23 cellular contexts compared by ENCODE assay signal in the genomic region with DNA sequence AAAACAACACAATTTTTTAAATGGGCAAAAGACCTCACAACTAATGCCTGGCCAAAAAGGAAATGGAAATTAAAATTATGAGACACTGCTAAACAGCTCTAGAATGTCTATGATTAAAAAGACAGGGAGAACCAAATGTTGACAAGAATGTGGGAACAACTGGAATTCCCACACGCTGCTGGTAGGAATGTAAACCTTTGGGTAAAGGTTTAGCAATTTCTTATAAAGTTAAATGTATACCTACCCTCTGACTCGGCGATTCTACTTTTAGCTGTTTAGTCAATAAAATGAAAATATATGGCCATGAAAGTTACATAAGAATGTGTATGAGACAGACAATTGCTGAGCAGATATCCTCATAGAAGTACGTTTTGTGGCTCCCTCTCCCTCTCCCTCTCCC.
A peak's percentile ranks its signal among the peaks of the same experiment; 100 is the strongest.
DNase-seq lines count a peak whose midpoint lies in the region; ATAC-seq, FAIRE-seq and TF ChIP-seq lines count a peak whose summit lies in the region.
"Had no signal": no experiment of that assay in that cellular context is flagged by ENCODE, and none has a peak within 500 bp of the region (broad histone marks: within the 10 kb centered on the region; RNA-seq: fewer than 3 reads in every experiment).

No MANE protein-coding gene starts in this region.

- H3K4me1 Mint-ChIP-seq in chondrocyte (ENCODE audit: low read depth), result peaks cover 17% of the 10 kb centered on the region
- H3K4me1 Mint-ChIP-seq in nephron progenitor cell, result no peaks in the 10 kb centered on the region

- CTCF ChIA-PET in AG04449 (lab: Yijun Ruan, JAX), result interaction anchor here (0.7 to 3.9 kb wide), 4 partner anchors 8 to 407 kb away, joined by 3 to 16 read pairs (median 9); no protein-coding TSS in a partner anchor

- TF ChIP-seq CTCF in AG04449 (IDR thresholded peaks at IDR 0.05; ENCODE audit: insufficient read depth, low read length, missing control alignments) (no peak), chondrocyte (IDR thresholded peaks at IDR 0.05) (no peak), nephron progenitor cell (IDR thresholded peaks at IDR 0.05) (no peak), D721Med (IDR thresholded peaks at IDR 0.05; ENCODE audit: insufficient read depth, missing control alignments) (no peak)

- no peak for ATAC-seq in HG03139 (IDR thresholded peaks at IDR 0.05; ENCODE audit: unreplicated experiment)
- ATAC-seq: GM12878, PC-3 had no signal

- no peak overlapping the region for H3K4me3 ChIP-seq in AG04449 (ENCODE audit: low read depth, low read length)
- H3K4me3 ChIP-seq: BLaER1, GM12878, HAP-1, MG63 had no signal

- FAIRE-seq in D721Med (lab: Jason Lieb, UNC), result no peak
- FAIRE-seq: GM12878 had no signal

- DNase-seq in AG04449 (ENCODE audit: low read depth, low spot score) (peak; percentile 9), HCEC 1CT (peak; percentile 5), chondrocyte (ENCODE audit: low spot score) (no peak), nephron progenitor cell (no peak), D721Med (ENCODE audit: insufficient read length, low spot score) (no peak)
- no peak for DNase-seq in stimulated activated CD4-positive, alpha-beta T cell treated with anti-CD3 and anti-CD28 coated beads, Interleukin-4, amount 100 ng/mL, for 1 hour
- DNase-seq: CD4-positive, CD25-positive, alpha-beta regulatory T cell; GDM1; GOT3; KG1; NCI-H1417; NCI-H1694; NCI-H2029 treated with DMSO at 0.1 percent for 48 hours; NCI-H446 treated with DMSO at 0.1 percent for 48 hours; NCI-H526; NCI-H82; NK-92 treated with Interleukin-12 subunit alpha and Interleukin-12 subunit beta, amount 100 ng/mL, for 24 hours; PC-3 had no signal

- H3K36me3 Mint-ChIP-seq in chondrocyte (ENCODE audit: low read depth) (peaks cover 19% of the 10 kb centered on the region), nephron progenitor cell (ENCODE audit: low read depth) (peaks cover 93% of the 10 kb centered on the region)

- H3K4me3 Mint-ChIP-seq in chondrocyte (ENCODE audit: unreplicated experiment) (no peak overlapping the region), nephron progenitor cell (no peak overlapping the region)
- H3K4me3 Mint-ChIP-seq: CD4-positive, CD25-positive, alpha-beta regulatory T cell had no signal

- POLR2A ChIA-PET in AG04449 (lab: Yijun Ruan, JAX), result no interaction called here

- H3K9me3 Mint-ChIP-seq in chondrocyte (ENCODE audit: low read depth) (no peaks in the 10 kb centered on the region), nephron progenitor cell (peaks cover 37% of the 10 kb centered on the region)

- no peaks in the 10 kb centered on the region for H3K27me3 Mint-ChIP-seq in chondrocyte (ENCODE audit: low read depth)
- H3K27me3 Mint-ChIP-seq in nephron progenitor cell (ENCODE audit: low read depth, poor library complexity), result no peaks in the 10 kb centered on the region
- H3K27me3 Mint-ChIP-seq: CD4-positive, CD25-positive, alpha-beta regulatory T cell had no signal

- H3K27ac Mint-ChIP-seq in chondrocyte (ENCODE audit: unreplicated experiment), result peak overlapping the region; percentile 74
- H3K27ac Mint-ChIP-seq in nephron progenitor cell, result peak overlapping the region; percentile 57
- H3K27ac Mint-ChIP-seq: CD4-positive, CD25-positive, alpha-beta regulatory T cell had no signal

Comparison
In these comparisons a context has a peak if more than half of its experiments do, and no peak if none do; other contexts are left out.
1. DNase-seq: peak in AG04449 (single experiment) and HCEC 1CT (single experiment); none in chondrocyte (single experiment), nephron progenitor cell (single experiment), D721Med (single experiment) and stimulated activated CD4-positive, alpha-beta T cell treated with anti-CD3 and anti-CD28 coated beads, Interleukin-4, amount 100 ng/mL, for 1 hour (single experiment).